Comparison of ENCODE assay signal across 8 cellular contexts in genomic region chr11:63839508-63840355, GRCh38. TPM values are rescaled to one million over a fixed set of nuclear protein-coding genes. Genes with fewer than 3 reads are reported as not detected.
DNase-seq lines count a peak whose midpoint lies in the region; ATAC-seq, FAIRE-seq and TF ChIP-seq lines count a peak whose summit lies in the region.

No MANE protein-coding gene starts in this region.

- peaks cover 64% of the 10 kb centered on the region for H3K4me1 Mint-ChIP-seq in CD8-positive, alpha-beta T cell (ENCODE audit: low read depth)

- peak overlapping the region; percentile 75 for H3K27ac ChIP-seq in CD8-positive, alpha-beta T cell (ENCODE audit: low read depth, low read length)
- H3K27ac ChIP-seq in PC-9 (peak overlapping the region; percentile 55; the same call in 1 of the 2 replicates), kidney (ENCODE audit: low read depth in 2 of 2, low read length in 2 of 2) (peak overlapping the region; percentile 56 to 75)

- POLR2A ChIA-PET in CD8-positive, alpha-beta T cell (lab: Charles Lee) = interaction anchor here (1.1 to 3.5 kb wide), 8 partner anchors 16 to 106 kb away, joined by 3 to 17 read pairs (median 6); no protein-coding TSS in a partner anchor
- POLR2A ChIA-PET in PC-9 (lab: Charles Lee; ENCODE audit: unreplicated experiment) = interaction anchor here (0.6 kb wide), 1 partner anchor 461 kb away, joined by 3 read pairs; no protein-coding TSS in a partner anchor

- H3K4me1 ChIP-seq in CD8-positive, alpha-beta T cell (ENCODE audit: insufficient read depth, low read length) = peaks cover 44% of the 10 kb centered on the region
- H3K4me1 ChIP-seq in PC-9 (replicated peaks; ENCODE audit: insufficient read depth) (peaks cover 59% of the 10 kb centered on the region), kidney (ENCODE audit: control insufficient read depth in 1 of 2, insufficient read depth in 1 of 2, low read depth in 1 of 2, low read length in 2 of 2) (peaks cover 14 to 25% of the 10 kb centered on the region in 2 donors)

- no peaks in the 10 kb centered on the region for H3K9me3 ChIP-seq in CD8-positive, alpha-beta T cell (ENCODE audit: low read length)
- no peaks in the 10 kb centered on the region for H3K9me3 ChIP-seq in PC-9 (ENCODE audit: insufficient read depth, low read depth)
- no peaks in the 10 kb centered on the region for H3K9me3 ChIP-seq in kidney (ENCODE audit: control insufficient read depth in 1 of 2, low read length in 2 of 2)

- BruUV-seq in PC-9 (replicated peaks; lab: Mats Ljungman, UMichigan) = TSS peak; percentile 17

- H2AFZ ChIP-seq in PC-9 = no peak overlapping the region; the same call in 1 of the 2 replicates

- TF ChIP-seq CTCF in CD8-positive, alpha-beta T cell (IDR thresholded peaks at IDR 0.05) = no peak
- TF ChIP-seq CTCF in PC-9 (conservative IDR thresholded peaks at IDR 0.05) (no peak), kidney (IDR thresholded peaks at IDR 0.05; ENCODE audit: borderline replicate concordance, extremely low read depth, insufficient read depth) (no peak)

- peak in 6 of 7 experiments; percentile 10 to 38 (median 24) for DNase-seq in CD8-positive, alpha-beta T cell
- DNase-seq in PC-9 (peak in 1 of 2 experiments; percentile 44), astrocyte of the hippocampus (ENCODE audit: low read depth, low spot score) (peak; percentile 35), kidney (peak; percentile 87), HuH-7.5 (ENCODE audit: low spot score) (no peak)
- DNase-seq in stimulated activated CD4-positive, alpha-beta T cell treated with anti-CD3 and anti-CD28 coated beads, Interleukin-2, amount 100 ng/mL, for 4 hours (ENCODE audit: low read depth) = peak; percentile 14

- peak overlapping the region; percentile 93 for H3K4me3 ChIP-seq in CD8-positive, alpha-beta T cell (ENCODE audit: low read depth, low read length)
- H3K4me3 ChIP-seq in PC-9 = peak overlapping the region; percentile 90
- H3K4me3 ChIP-seq in kidney (ENCODE audit: low read length in 2 of 2) = peak overlapping the region; percentile 74 to 88

- no peaks in the 10 kb centered on the region for H3K27me3 ChIP-seq in CD8-positive, alpha-beta T cell (ENCODE audit: insufficient read depth, low read length)
- H3K27me3 ChIP-seq in PC-9 (ENCODE audit: insufficient read depth, low read depth) = no peaks in the 10 kb centered on the region

- peak overlapping the region; percentile 84 for H3K4me3 Mint-ChIP-seq in CD8-positive, alpha-beta T cell

- CTCF ChIA-PET in CD8-positive, alpha-beta T cell (lab: Charles Lee) = interaction anchor here (0.6 to 13.0 kb wide), 15 partner anchors 16 to 133 kb away, joined by 3 to 337 read pairs (median 5); partner anchors contain the start of genes RCOR2 and ZFTA
- CTCF ChIA-PET in PC-9 (lab: Charles Lee) = interaction anchor here (1.2 to 4.4 kb wide), 3 partner anchors 33 to 106 kb away, joined by 5 to 35 read pairs (median 15); no protein-coding TSS in a partner anchor

- peaks cover 10% of the 10 kb centered on the region for H3K36me3 ChIP-seq in CD8-positive, alpha-beta T cell (ENCODE audit: insufficient read depth, low read length)
- H3K36me3 ChIP-seq in PC-9 (ENCODE audit: low read depth) = peaks cover 14% of the 10 kb centered on the region; the same call in 1 of the 2 replicates
- peaks cover 0 to 2% of the 10 kb centered on the region in 2 donors for H3K36me3 ChIP-seq in kidney (ENCODE audit: control insufficient read depth in 1 of 2, insufficient read depth in 2 of 2, low read length in 2 of 2)

- intact Hi-C loops in CD8-positive, alpha-beta T cell (cut with DNase I, micrococcal nuclease) = loop anchor here (1.0 to 10.0 kb wide), 8 partner anchors 27 to 1237 kb away; partner anchors contain the start of genes CATSPERZ (in 1 of the 2), COX8A (in 1 of the 2), ESRRA (in 1 of the 2) and MTA2 (in 1 of the 2)
- intact Hi-C loops in PC-9 (cut with micrococcal nuclease; ENCODE audit: unreplicated experiment) (loop anchor here (2.0 to 10.0 kb wide), 2 partner anchors 99 to 465 kb away; partner anchors contain the start of genes CATSPERZ, ESRRA and NAA40), kidney (cut with DNase I) (loop anchor here (5.0 kb wide), 1 partner anchor 108 kb away; no protein-coding TSS in a partner anchor)

- no peaks in the 10 kb centered on the region for H3K27me3 Mint-ChIP-seq in CD8-positive, alpha-beta T cell (ENCODE audit: low read depth)

- H3K36me3 Mint-ChIP-seq in CD8-positive, alpha-beta T cell = peaks cover 46% of the 10 kb centered on the region

- H3K9me2 ChIP-seq in PC-9 (ENCODE audit: insufficient read depth) = no peaks in the 10 kb centered on the region

- peak overlapping the region; percentile 84 for H3K27ac Mint-ChIP-seq in CD8-positive, alpha-beta T cell

- FAIRE-seq in kidney (lab: Jason Lieb, UNC) = no peak

- ATAC-seq in CD8-positive, alpha-beta T cell = no peak
- peak; percentile 10 for ATAC-seq in GM21717 (IDR thresholded peaks at IDR 0.05; ENCODE audit: unreplicated experiment)
- no peak for ATAC-seq in GM19351 (IDR thresholded peaks at IDR 0.05; ENCODE audit: unreplicated experiment)

- H3K79me2 ChIP-seq in PC-9 (ENCODE audit: low read depth) = peaks cover 56% of the 10 kb centered on the region

- peak overlapping the region; percentile 99 for H3K4me2 ChIP-seq in PC-9

- no peaks in the 10 kb centered on the region for H3K9me3 Mint-ChIP-seq in CD8-positive, alpha-beta T cell

- peaks cover 42% of the 10 kb centered on the region for H3F3A ChIP-seq in PC-9 (ENCODE audit: insufficient read depth, low read depth)

- H4K20me1 ChIP-seq in PC-9 (ENCODE audit: insufficient read depth) = peaks cover 52% of the 10 kb centered on the region

- H3K9ac ChIP-seq in kidney (ENCODE audit: low read length in 2 of 2) = peak overlapping the region; percentile 71 to 88

RNA-seq across cellular contexts. Expression of gene MARK2, which starts 0.8 kb away (rescaled TPM):
- 10 to 100 TPM; 16.9 to 19.1 TPM for total RNA-seq in CD8-positive, alpha-beta T cell
- 53.8 and 65.0 TPM in 2 replicates for total RNA-seq in PC-9 (2021)
- total RNA-seq in kidney = 42.6 TPM
- polyA plus RNA-seq in kidney (ENCODE audit: insufficient read depth, low read depth, low replicate concordance) = 11.7 TPM

RNA-seq across cellular contexts. Expression of gene SPINDOC, which starts 26.5 kb away (rescaled TPM):
- total RNA-seq in CD8-positive, alpha-beta T cell = 1 to 10 TPM; 4.0 to 4.1 TPM
- 46.8 and 49.7 TPM in 2 replicates for total RNA-seq in PC-9 (2021)
- 10.9 TPM for total RNA-seq in kidney
- 14.2 TPM for polyA plus RNA-seq in kidney (ENCODE audit: insufficient read depth, low read depth, low replicate concordance)
